In genomic region chr10:15200626-15201025, GRCh38 we compare ENCODE assay signal across 12 cellular contexts. TPM values are rescaled to one million over a fixed set of nuclear protein-coding genes. Genes with fewer than 3 reads are reported as not detected.
DNase-seq lines count a peak whose midpoint lies in the region; ATAC-seq, FAIRE-seq and TF ChIP-seq lines count a peak whose summit lies in the region.
"Had no signal": no experiment of that assay in that cellular context is flagged by ENCODE, and none has a peak within 500 bp of the region (broad histone marks: within the 10 kb centered on the region; RNA-seq: fewer than 3 reads in every experiment).

No MANE protein-coding gene starts in this region.

- no peaks in the 10 kb centered on the region for H3K9me3 ChIP-seq in PC-3 (ENCODE audit: low read length)
- no peaks in the 10 kb centered on the region for H3K9me3 ChIP-seq in endothelial cell of umbilical vein (replicated peaks; ENCODE audit: control insufficient read depth, insufficient read depth, low read length)
- H3K9me3 ChIP-seq: neutrophil had no signal

- H3K27me3 ChIP-seq in PC-3 (ENCODE audit: low read length) (no peaks in the 10 kb centered on the region), endothelial cell of umbilical vein (ENCODE audit: control insufficient read depth in 2 of 2, insufficient read depth in 2 of 2, low read length in 2 of 2) (no peaks in the 10 kb centered on the region)

- no peak overlapping the region for H3K4me3 ChIP-seq in PC-3 (ENCODE audit: low read length)
- H3K4me3 ChIP-seq in endothelial cell of umbilical vein (replicated peaks in 1 of 3; ENCODE audit: insufficient read depth in 1 of 3, low read depth in 1 of 3, low read length in 3 of 3): no peak overlapping the region

- H3K9ac ChIP-seq in PC-3 (ENCODE audit: low read length) (no peak overlapping the region), endothelial cell of umbilical vein (replicated peaks; ENCODE audit: extremely low read depth, insufficient read depth, low read length) (peak overlapping the region; percentile 84)

- H3F3A ChIP-seq in PC-3 (ENCODE audit: low read length, unreplicated experiment): no peaks in the 10 kb centered on the region

- no TSS peak for BruUV-seq in PC-3 (replicated peaks; lab: Mats Ljungman, UMichigan)
- no TSS peak for BruUV-seq in endothelial cell of umbilical vein (replicated peaks; lab: Mats Ljungman, UMichigan)

- peak; percentile 82 for TF ChIP-seq POLR2A in endothelial cell of umbilical vein (IDR thresholded peaks at IDR 0.05; ENCODE audit: low read depth, low read length)

- no peaks in the 10 kb centered on the region for H3K9me3 Mint-ChIP-seq in mesothelial cell of epicardium
- no peaks in the 10 kb centered on the region for H3K9me3 Mint-ChIP-seq in activated naive CD8-positive, alpha-beta T cell treated with anti-CD3 and anti-CD28 coated beads, Interleukin-2, amount 50 U/mL, for 24 hours
- H3K9me3 Mint-ChIP-seq: activated CD8-positive, alpha-beta T cell treated with anti-CD3 and anti-CD28 coated beads for 36 hours had no signal

- H3K4me1 ChIP-seq in PC-3 (ENCODE audit: insufficient read depth, low read length) (peaks cover 49% of the 10 kb centered on the region), endothelial cell of umbilical vein (ENCODE audit: control insufficient read depth, extremely low read depth, insufficient read depth, low read length) (peaks cover 70% of the 10 kb centered on the region)

- CTCF ChIA-PET in PC-3 (lab: Charles Lee) (no interaction called here), endothelial cell of umbilical vein (lab: Charles Lee) (interaction anchor here (1.2 to 1.6 kb wide), 6 partner anchors 10 to 170 kb away, joined by 3 to 11 read pairs (median 4); partner anchors contain the start of gene FAM171A1)

- H3K4me2 ChIP-seq in PC-3 (ENCODE audit: low read length) (peak overlapping the region; percentile 59), endothelial cell of umbilical vein (ENCODE audit: insufficient read depth, low read length) (peak overlapping the region; percentile 56)

- H3K4me3 Mint-ChIP-seq in mesothelial cell of epicardium: no peak overlapping the region
- no peak overlapping the region for H3K4me3 Mint-ChIP-seq in activated naive CD8-positive, alpha-beta T cell treated with anti-CD3 and anti-CD28 coated beads, Interleukin-2, amount 50 U/mL, for 24 hours
- H3K4me3 Mint-ChIP-seq: activated CD8-positive, alpha-beta T cell treated with anti-CD3 and anti-CD28 coated beads for 36 hours had no signal

- H2AFZ ChIP-seq in PC-3 (ENCODE audit: low read length): no peak overlapping the region
- no peak overlapping the region for H2AFZ ChIP-seq in endothelial cell of umbilical vein (ENCODE audit: low read depth, low read length)

- peaks cover 34% of the 10 kb centered on the region for H3K4me1 Mint-ChIP-seq in mesothelial cell of epicardium
- peaks cover 46% of the 10 kb centered on the region for H3K4me1 Mint-ChIP-seq in activated naive CD8-positive, alpha-beta T cell treated with anti-CD3 and anti-CD28 coated beads, Interleukin-2, amount 50 U/mL, for 24 hours

- ATAC-seq in PC-3: peak; percentile 72
- ATAC-seq in activated naive CD8-positive, alpha-beta T cell treated with anti-CD3 and anti-CD28 coated beads, Interleukin-2, amount 50 U/mL, for 24 hours: no peak
- ATAC-seq: activated CD8-positive, alpha-beta T cell treated with anti-CD3 and anti-CD28 coated beads for 36 hours had no signal

- H3K36me3 ChIP-seq in PC-3 (ENCODE audit: low read depth, low read length) (no peaks in the 10 kb centered on the region), endothelial cell of umbilical vein (ENCODE audit: control insufficient read depth in 2 of 2, extremely low read depth in 1 of 2, insufficient read depth in 2 of 2, low read length in 2 of 2) (no peaks in the 10 kb centered on the region)
- H3K36me3 ChIP-seq: neutrophil had no signal

- intact Hi-C loops in PC-3 (cut with micrococcal nuclease): loop anchor here (5.0 kb wide), 2 partner anchors 33 to 78 kb away; partner anchors contain the start of gene NMT2
- intact Hi-C loops in endothelial cell of umbilical vein (cut with micrococcal nuclease): loop anchor here (1.0 to 5.0 kb wide), 3 partner anchors 32 to 613 kb away; partner anchors contain the start of gene NMT2

- H3K9me2 ChIP-seq in PC-3 (replicated peaks; ENCODE audit: low read length): no peaks in the 10 kb centered on the region

- TF ChIP-seq CTCF in PC-3 (conservative IDR thresholded peaks at IDR 0.05; ENCODE audit: low read depth, low read length) (no peak), endothelial cell of umbilical vein (IDR thresholded peaks at IDR 0.05; ENCODE audit: extremely low read depth in 1 of 2, insufficient read depth in 1 of 2, low read depth in 1 of 2, low read length in 2 of 2) (no peak), mesothelial cell of epicardium (IDR thresholded peaks at IDR 0.05; ENCODE audit: unreplicated experiment) (no peak)

- H3K79me2 ChIP-seq in PC-3 (ENCODE audit: low read length) (no peaks in the 10 kb centered on the region), endothelial cell of umbilical vein (ENCODE audit: control insufficient read depth, insufficient read depth, low read length) (no peaks in the 10 kb centered on the region)

- peak; percentile 96 for DNase-seq in EH (ENCODE audit: low read depth)
- peak; percentile 89 for DNase-seq in PC-3
- peak; percentile 94 for DNase-seq in endothelial cell of umbilical vein (ENCODE audit: low read depth, low spot score)
- no peak for DNase-seq in mesothelial cell of epicardium (ENCODE audit: low spot score in 2 of 2, unreplicated experiment in 2 of 2)
- DNase-seq in activated naive CD8-positive, alpha-beta T cell treated with anti-CD3 and anti-CD28 coated beads, Interleukin-2, amount 50 U/mL, for 24 hours: no peak
- DNase-seq in activated CD4-positive, alpha-beta T cell treated with anti-CD3 and anti-CD28 coated beads for 48 hours: no peak
- no peak for DNase-seq in cortex of kidney (lab: John Stamatoyannopoulos, UW)
- no peak for DNase-seq in mucosa of gallbladder (ENCODE audit: low spot score)
- DNase-seq: activated CD8-positive, alpha-beta T cell treated with anti-CD3 and anti-CD28 coated beads for 36 hours; effector CD4-positive, alpha-beta T cell; GDM1 had no signal

- H3K27ac ChIP-seq in PC-3 (ENCODE audit: low read length) (peak overlapping the region; percentile 57), endothelial cell of umbilical vein (ENCODE audit: insufficient read depth, low read depth, low read length) (peak overlapping the region; percentile 100)
- H3K27ac ChIP-seq: neutrophil had no signal

- dilution Hi-C loops in endothelial cell of umbilical vein (cut with MboI; ENCODE audit: extremely low pct_ligation_motif_present, low sequenced_read_pairs): no loop called here

- H3K9me1 ChIP-seq in endothelial cell of umbilical vein (replicated peaks; ENCODE audit: control insufficient read depth, extremely low read depth, insufficient read depth, low read length): no peaks in the 10 kb centered on the region

- H3K27ac Mint-ChIP-seq in mesothelial cell of epicardium: peak overlapping the region; percentile 87
- H3K27ac Mint-ChIP-seq in activated naive CD8-positive, alpha-beta T cell treated with anti-CD3 and anti-CD28 coated beads, Interleukin-2, amount 50 U/mL, for 24 hours: no peak overlapping the region
- H3K27ac Mint-ChIP-seq: activated CD8-positive, alpha-beta T cell treated with anti-CD3 and anti-CD28 coated beads for 36 hours had no signal

- H3K36me3 Mint-ChIP-seq in mesothelial cell of epicardium: peaks cover 1% of the 10 kb centered on the region
- H3K36me3 Mint-ChIP-seq in activated naive CD8-positive, alpha-beta T cell treated with anti-CD3 and anti-CD28 coated beads, Interleukin-2, amount 50 U/mL, for 24 hours (ENCODE audit: low read depth): no peaks in the 10 kb centered on the region

- H3K27me3 Mint-ChIP-seq in mesothelial cell of epicardium (ENCODE audit: low read depth): no peaks in the 10 kb centered on the region
- H3K27me3 Mint-ChIP-seq in activated naive CD8-positive, alpha-beta T cell treated with anti-CD3 and anti-CD28 coated beads, Interleukin-2, amount 50 U/mL, for 24 hours: no peaks in the 10 kb centered on the region
- H3K27me3 Mint-ChIP-seq: activated CD8-positive, alpha-beta T cell treated with anti-CD3 and anti-CD28 coated beads for 36 hours had no signal

- POLR2A ChIA-PET in PC-3 (lab: Charles Lee; ENCODE audit: unreplicated experiment) (no interaction called here), endothelial cell of umbilical vein (lab: Charles Lee) (interaction anchor here (0.6 to 2.0 kb wide), 3 partner anchors 32 to 36 kb away, joined by 4 to 13 read pairs (median 6); partner anchors contain the start of gene NMT2)

- H4K20me1 ChIP-seq in PC-3 (ENCODE audit: low read length) (no peaks in the 10 kb centered on the region), endothelial cell of umbilical vein (replicated peaks; ENCODE audit: control insufficient read depth, extremely low read depth, insufficient read depth, low read length) (no peaks in the 10 kb centered on the region)

- FAIRE-seq in endothelial cell of umbilical vein (lab: Jason Lieb, UNC): peak; percentile 83

TF ChIP-seq in endothelial cell of umbilical vein, 7 proteins besides CTCF, POLR2A, EP300 and RAD21 (continues in another document):
- TF ChIP-seq MYC (IDR thresholded peaks at IDR 0.05; ENCODE audit: low read depth, low read length) (no peak), FOS (IDR thresholded peaks at IDR 0.05; ENCODE audit: borderline replicate concordance, insufficient read depth, low read length) (peak; percentile 99), POLR2AphosphoS5 (IDR thresholded peaks at IDR 0.05; ENCODE audit: insufficient read depth, low read depth, low read length) (peak; percentile 91), JUN (IDR thresholded peaks at IDR 0.05; ENCODE audit: borderline replicate concordance, insufficient read depth, insufficient read length, low read depth) (peak; percentile 100), MAX (IDR thresholded peaks at IDR 0.05; ENCODE audit: insufficient read depth, insufficient read length) (no peak), GATA2 (IDR thresholded peaks at IDR 0.05; ENCODE audit: insufficient read depth, insufficient read length, low read depth, low read length) (peak; percentile 100)

RNA-seq across cellular contexts. Expression of gene NMT2, which starts 32.1 kb away (rescaled TPM):
- 11.0 and 14.4 TPM in 2 replicates for total RNA-seq in PC-3 (2014; rRNA removed)
- 109 and 110 TPM in 2 replicates for total RNA-seq in endothelial cell of umbilical vein
- polyA plus RNA-seq in endothelial cell of umbilical vein: 31.9 and 39.0 TPM in 2 replicates
- 48.3 and 49.3 TPM in 2 replicates for polyA plus RNA-seq in endothelial cell of umbilical vein (2011; cell fraction: cytosol; rRNA removed)
- polyA plus RNA-seq in endothelial cell of umbilical vein (2011; cell fraction: nucleus; rRNA removed): 78.4 and 107 TPM in 2 replicates
- 58.9 and 84.5 TPM in 2 replicates for polyA plus RNA-seq in endothelial cell of umbilical vein (2012)
- 32.7 and 34.9 TPM in 2 replicates for polyA minus RNA-seq in endothelial cell of umbilical vein
- not detected for polyA minus RNA-seq in endothelial cell of umbilical vein (2011; cell fraction: cytosol; rRNA and poly(A)+ RNA removed)
- polyA minus RNA-seq in endothelial cell of umbilical vein (2011; cell fraction: nucleus; rRNA and poly(A)+ RNA removed): 58.9 and 70.1 TPM in 2 replicates
- total RNA-seq in mesothelial cell of epicardium: 19.3 to 21.9 TPM (median 20.0 TPM) in 3 replicates
- 23.3 TPM for total RNA-seq in mucosa of gallbladder

Comparison
In these comparisons a context has a peak if more than half of its experiments do, and no peak if none do; other contexts are left out.
1. DNase-seq: peak in EH (single experiment), PC-3 (single experiment) and endothelial cell of umbilical vein (single experiment); none in mesothelial cell of epicardium (0 of 2), activated naive CD8-positive, alpha-beta T cell treated with anti-CD3 and anti-CD28 coated beads, Interleukin-2, amount 50 U/mL, for 24 hours (single experiment), activated CD4-positive, alpha-beta T cell treated with anti-CD3 and anti-CD28 coated beads for 48 hours (single experiment), cortex of kidney (single experiment) and mucosa of gallbladder (single experiment).